In the genomic region with DNA sequence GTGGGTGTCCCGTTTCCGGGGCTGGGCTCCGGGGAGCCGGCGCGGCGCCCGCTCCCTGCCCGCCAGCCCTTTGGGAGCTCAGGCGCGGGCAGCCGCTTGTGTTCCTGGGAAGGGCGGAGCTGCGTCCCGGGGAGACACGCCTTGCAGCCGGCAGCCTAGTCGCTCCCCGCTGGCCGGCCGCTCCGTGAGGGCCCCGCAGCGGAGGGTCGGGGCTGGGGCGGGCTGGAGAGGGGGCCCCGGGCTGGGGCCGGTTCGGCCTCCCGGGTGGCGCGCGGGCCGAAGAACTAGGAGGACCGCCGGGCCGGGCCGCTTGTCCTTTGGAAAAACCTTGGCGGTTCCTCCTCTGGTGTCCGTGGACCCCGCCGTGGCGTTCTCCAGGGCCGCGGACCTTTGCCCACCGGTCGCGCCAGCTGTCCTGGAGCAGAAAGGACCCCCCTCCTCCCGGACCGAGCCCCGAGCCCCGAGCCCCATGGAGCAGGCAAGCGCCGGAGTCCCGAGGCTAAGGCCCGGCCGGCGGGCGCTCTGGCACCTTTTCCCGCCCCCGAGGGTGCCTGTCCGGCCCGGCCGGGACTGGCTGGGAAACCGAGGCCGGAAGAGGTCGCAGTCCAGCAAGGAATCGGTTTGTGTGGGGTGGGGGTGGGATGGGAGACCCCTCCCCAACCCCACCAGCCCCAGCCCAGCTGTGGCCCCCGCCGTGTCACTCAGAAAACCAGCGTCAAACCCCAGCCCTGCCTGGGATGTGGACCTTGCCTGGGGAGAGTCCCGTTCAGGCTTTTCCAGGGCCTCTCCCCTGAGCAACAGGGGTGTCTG, we compare ENCODE assay signal across 9 cellular contexts. TPM values are rescaled to one million over a fixed set of nuclear protein-coding genes. Genes with fewer than 3 reads are reported as not detected.
DNase-seq lines count a peak whose midpoint lies in the region; ATAC-seq, FAIRE-seq and TF ChIP-seq lines count a peak whose summit lies in the region.
"Had no signal": no experiment of that assay in that cellular context is flagged by ENCODE, and none has a peak within 500 bp of the region (broad histone marks: within the 10 kb centered on the region; RNA-seq: fewer than 3 reads in every experiment).

No MANE protein-coding gene starts in this region.

- CTCF ChIA-PET in AG04449 (lab: Yijun Ruan, JAX): interaction anchor here (1.2 to 3.7 kb wide), 6 partner anchors 10 to 300 kb away, joined by 4 to 46 read pairs (median 5); no protein-coding TSS in a partner anchor

- H3K4me3 ChIP-seq in AG04449 (ENCODE audit: low read depth, low read length) (peak overlapping the region; percentile 74), bronchial epithelial cell (ENCODE audit: low read depth, low read length) (peak overlapping the region; percentile 37), kidney epithelial cell (ENCODE audit: low read depth, low read length) (peak overlapping the region; percentile 37)

- H3K27me3 ChIP-seq in bronchial epithelial cell (ENCODE audit: control insufficient read depth, insufficient read depth, low read length): peaks cover 3% of the 10 kb centered on the region
- H3K27me3 ChIP-seq in kidney epithelial cell (ENCODE audit: control insufficient read depth, insufficient read depth, low read length): peaks cover 24% of the 10 kb centered on the region

- TF ChIP-seq CTCF in AG04449 (IDR thresholded peaks at IDR 0.05; ENCODE audit: insufficient read depth, low read length, missing control alignments) (no peak), bronchial epithelial cell (IDR thresholded peaks at IDR 0.05; ENCODE audit: insufficient read depth, low read length, severe bottlenecking) (no peak), kidney epithelial cell (IDR thresholded peaks at IDR 0.05; ENCODE audit: insufficient read depth, low read length, poor library complexity, severe bottlenecking) (no peak)

- DNase-seq in AG04449 (ENCODE audit: low read depth, low spot score) (peak; percentile 23), GM12891 (ENCODE audit: insufficient read length, low spot score) (peak; percentile 64), NCI-H1105 treated with DMSO at 0.1 percent for 48 hours (lab: John Stamatoyannopoulos, UW) (peak; percentile 38), bronchial epithelial cell (ENCODE audit: low read depth) (peak; percentile 27), kidney epithelial cell (ENCODE audit: low read depth) (peak; percentile 38), DMS114 treated with DMSO at 0.1 percent for 48 hours (lab: John Stamatoyannopoulos, UW; ENCODE audit: unreplicated experiment) (no peak)
- DNase-seq in stimulated activated naive CD8-positive, alpha-beta T cell treated with anti-CD3 and anti-CD28 coated beads, Interleukin-15, Interleukin-2, amounts not matched to agents 100 U/mL and 50 U/mL, for 24 hours: peak; percentile 55
- DNase-seq in activated CD4-positive, alpha-beta T cell treated with anti-CD3 and anti-CD28 coated beads for 4 hours: no peak

- ATAC-seq in stimulated activated naive CD8-positive, alpha-beta T cell treated with anti-CD3 and anti-CD28 coated beads, Interleukin-15, Interleukin-2, amounts not matched to agents 100 U/mL and 50 U/mL, for 24 hours: peak; percentile 15

- no peaks in the 10 kb centered on the region for H3K36me3 ChIP-seq in bronchial epithelial cell (ENCODE audit: control insufficient read depth, insufficient read depth, low read length)
- no peaks in the 10 kb centered on the region for H3K36me3 ChIP-seq in kidney epithelial cell (ENCODE audit: control insufficient read depth, insufficient read depth, low read length)

- POLR2A ChIA-PET in AG04449 (lab: Yijun Ruan, JAX): interaction anchor here (0.7 to 1.6 kb wide), 5 partner anchors 10 to 468 kb away, joined by 3 to 17 read pairs (median 4); no protein-coding TSS in a partner anchor

- TF ChIP-seq POLR2A in GM12891 (IDR thresholded peaks at IDR 0.05; ENCODE audit: low read depth, low read length): no peak

- no peak for FAIRE-seq in GM12891 (lab: Jason Lieb, UNC)
- FAIRE-seq in bronchial epithelial cell (lab: Jason Lieb, UNC): no peak

TF ChIP-seq in GM12891, 5 proteins besides CTCF, POLR2A, EP300 and RAD21:
- TF ChIP-seq POU2F2 (IDR thresholded peaks at IDR 0.05; ENCODE audit: low read depth, low read length): no peak
- TF ChIP-seq SPI1 (IDR thresholded peaks at IDR 0.05; ENCODE audit: low read depth, low read length): no peak
- TF ChIP-seq POLR2AphosphoS5 (IDR thresholded peaks at IDR 0.05; ENCODE audit: low read depth, low read length): no peak
- no peak for TF ChIP-seq PAX5 (IDR thresholded peaks at IDR 0.05; ENCODE audit: insufficient read depth, low read length, severe bottlenecking)
- TF ChIP-seq TAF1 (IDR thresholded peaks at IDR 0.05; ENCODE audit: low read depth, low read length): no peak

RNA-seq across cellular contexts. Expression of gene TBC1D3B, which starts 6.8 kb away (rescaled TPM):
- 3.3 TPM for polyA plus RNA-seq in GM12891 (2012; ENCODE audit: low read depth, missing spikeins)
- total RNA-seq in bronchial epithelial cell (0.79 and 3.1 TPM in 2 replicates), kidney epithelial cell (6.3 TPM in 1 of 2 replicates, not detected in the other)

RNA-seq across cellular contexts. Expression of gene CCL3L1, which starts 13.4 kb away (rescaled TPM):
- 17.2 TPM for polyA plus RNA-seq in GM12891 (2012; ENCODE audit: low read depth, missing spikeins)
- not detected in 2 replicates for total RNA-seq in bronchial epithelial cell
- total RNA-seq in kidney epithelial cell: not detected in 2 replicates
- total RNA-seq: glomerular endothelial cell had no signal

RNA-seq across cellular contexts. Expression of gene CCL4L2, which starts 27.7 kb away (rescaled TPM):
- 2.3 TPM for polyA plus RNA-seq in GM12891 (2012; ENCODE audit: low read depth, missing spikeins)
- not detected in 2 replicates for total RNA-seq in bronchial epithelial cell
- not detected in 2 replicates for total RNA-seq in kidney epithelial cell
- total RNA-seq: glomerular endothelial cell had no signal

Comparison
In these comparisons a context has a peak if more than half of its experiments do, and no peak if none do; other contexts are left out.
1. DNase-seq: peak in AG04449 (single experiment), GM12891 (single experiment), NCI-H1105 treated with DMSO at 0.1 percent for 48 hours (single experiment), bronchial epithelial cell (single experiment), kidney epithelial cell (single experiment) and stimulated activated naive CD8-positive, alpha-beta T cell treated with anti-CD3 and anti-CD28 coated beads, Interleukin-15, Interleukin-2, amounts not matched to agents 100 U/mL and 50 U/mL, for 24 hours (single experiment); none in activated CD4-positive, alpha-beta T cell treated with anti-CD3 and anti-CD28 coated beads for 4 hours (0 of 2) and DMS114 treated with DMSO at 0.1 percent for 48 hours (single experiment).
2. Peak in every context shown above with its lines, with median percentiles within 50 percentile points of each other: H3K4me3 ChIP-seq.